ENCODE assay signal across 27 cellular contexts in the genomic region with DNA sequence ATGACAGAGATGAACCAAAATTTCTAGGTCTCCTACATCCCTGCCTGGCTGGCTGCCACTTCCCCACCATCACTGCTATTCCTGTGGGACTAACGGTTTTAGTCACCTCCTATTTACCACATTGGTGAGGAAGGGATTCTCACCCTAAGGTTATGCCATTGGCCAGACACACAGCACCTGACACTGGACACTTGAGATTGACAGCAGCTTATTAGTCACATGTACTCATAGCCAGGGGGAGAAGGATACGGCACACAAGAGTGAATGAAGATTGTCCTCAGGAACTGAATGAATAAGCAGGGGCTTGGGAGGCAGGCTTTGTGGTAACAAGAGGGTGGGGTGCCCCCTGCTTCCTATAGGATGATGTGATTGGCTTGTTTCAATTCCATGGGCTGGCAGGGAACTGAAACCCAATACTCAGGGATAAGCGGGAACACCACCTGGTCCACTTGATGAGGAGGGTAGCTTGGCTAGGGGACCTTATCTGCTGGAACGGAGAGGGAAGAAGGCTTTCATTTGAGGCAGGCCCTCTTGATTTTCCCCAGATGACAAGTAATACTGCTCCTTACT.
"Had no signal": no experiment of that assay in that cellular context is flagged by ENCODE, and none has a peak within 500 bp of the region (broad histone marks: within the 10 kb centered on the region; RNA-seq: fewer than 3 reads in every experiment).

No MANE protein-coding gene starts in this region.

- H3K36me3 ChIP-seq: ovary, thoracic aorta had no signal

- H3K4me3 ChIP-seq: ovary, skin epidermis, thoracic aorta had no signal

- H3K9me3 ChIP-seq: ovary, thoracic aorta had no signal

- H3K27me3 ChIP-seq: ovary had no signal

- ATAC-seq: activated CD4-positive, CD25-positive, alpha-beta regulatory T cell treated with anti-CD3 and anti-CD28 coated beads, Interleukin-2, amount 50 U/mL, for 24 hours; left colon; naive thymus-derived CD4-positive, alpha-beta T cell; sciatic nerve had no signal

- FAIRE-seq: endometrium, kidney, urothelium cell line had no signal

- H3K27ac ChIP-seq: ovary, skin epidermis, thoracic aorta had no signal

- DNase-seq: activated CD4-positive, alpha-beta memory T cell treated with anti-CD3 and anti-CD28 coated beads, Interleukin-2, amount 10 ng/mL, durations not matched to agents 7 days and 5 days; activated CD4-positive, alpha-beta T cell treated with anti-CD3 and anti-CD28 coated beads, Interleukin-2, amount 10 ng/mL, durations not matched to agents 7 days and 5 days; activated CD8-positive, alpha-beta memory T cell treated with anti-CD3 and anti-CD28 coated beads, Interleukin-2, amount 50 U/mL, for 48 hours; activated gamma-delta T cell treated with Interleukin-2 at 50 U/mL for 16 hours; activated naive CD4-positive, alpha-beta T cell treated with anti-CD3 and anti-CD28 coated beads, Interleukin-2, amount 50 U/mL, for 16 hours; activated T-cell treated with anti-CD3 and anti-CD28 coated beads, Interleukin-2, amount 50 U/mL, for 24 hours; amygdala; central memory CD4-positive, alpha-beta T cell; erythroblast; head of caudate nucleus; hippocampal formation; immature natural killer cell; kidney; left colon; mammary epithelial cell; midbrain; naive thymus-derived CD4-positive, alpha-beta T cell; ovary; stimulated activated CD4-positive, alpha-beta T cell treated with anti-CD3 and anti-CD28 coated beads, Interleukin-12 subunit alpha, Interleukin-12 subunit beta, amount 100 ng/mL, for 4 hours; stimulated activated CD4-positive, alpha-beta T cell treated with anti-CD3 and anti-CD28 coated beads, Interleukin-4, amount 100 ng/mL, for 1 hour; trophoblast cell had no signal
